ENCODE assay signal across 7 cellular contexts in the genomic region with DNA sequence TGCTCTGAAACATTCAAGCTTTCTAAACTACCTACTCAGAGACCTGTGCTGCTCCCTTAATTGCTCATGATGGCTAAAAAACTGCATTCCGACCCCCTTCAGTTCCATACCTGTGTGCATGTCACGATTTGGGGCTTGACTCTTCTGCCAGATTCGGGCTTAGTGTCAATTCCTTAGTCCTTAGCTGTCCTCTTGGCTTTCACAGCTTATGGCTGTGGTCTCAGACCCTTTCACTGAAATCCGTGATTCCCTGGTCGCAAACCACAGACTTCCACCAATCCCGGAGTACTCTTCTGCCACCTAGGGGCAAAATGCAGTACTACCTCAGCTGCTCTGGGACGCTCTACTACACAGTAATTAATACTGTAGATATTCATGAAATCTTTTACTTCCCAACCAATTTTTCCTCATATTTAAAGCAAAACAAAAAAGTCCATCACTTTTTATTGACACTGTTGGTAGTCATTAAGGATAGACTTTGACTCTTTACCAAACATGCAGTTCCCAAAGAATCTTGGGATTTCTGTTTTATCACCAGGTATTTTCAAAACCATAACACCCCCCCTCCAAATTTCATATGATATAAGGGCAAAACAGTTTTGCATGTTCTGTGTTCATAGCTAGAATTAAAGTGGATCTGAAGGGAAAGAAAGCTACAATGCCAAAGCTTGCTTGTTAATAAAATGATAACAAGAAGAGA.
DNase-seq lines count a peak whose midpoint lies in the region; ATAC-seq, FAIRE-seq and TF ChIP-seq lines count a peak whose summit lies in the region.

No MANE protein-coding gene starts in this region.

- H3K9me3 ChIP-seq in HUES48 (ENCODE audit: control insufficient read depth, insufficient read depth, low read length) (no peaks in the 10 kb centered on the region), RWPE2 (ENCODE audit: severe bottlenecking) (no peaks in the 10 kb centered on the region), smooth muscle cell (replicated peaks; ENCODE audit: low read depth) (no peaks in the 10 kb centered on the region)

- H3K4me1 ChIP-seq in HUES48 (ENCODE audit: control insufficient read depth, insufficient read depth, low read length), result peaks cover 11% of the 10 kb centered on the region; the same call in 1 of the 2 replicates
- no peaks in the 10 kb centered on the region for H3K4me1 ChIP-seq in RWPE2 (ENCODE audit: insufficient read depth, poor library complexity, severe bottlenecking)
- H3K4me1 ChIP-seq in smooth muscle cell (ENCODE audit: low read depth), result no peaks in the 10 kb centered on the region

- WGBS in smooth muscle cell (ENCODE audit: low lambda C conversion rate), result 11% methylated on average over 7 of the region's 7 CpGs

- FAIRE-seq in G401.6 (lab: Jason Lieb, UNC), result peak; percentile 51

- no peaks in the 10 kb centered on the region for H3F3A ChIP-seq in smooth muscle cell (ENCODE audit: low read depth)

- H4K20me1 ChIP-seq in smooth muscle cell (ENCODE audit: low read depth), result no peaks in the 10 kb centered on the region

- TF ChIP-seq CTCF in RWPE2 (IDR thresholded peaks at IDR 0.05; ENCODE audit: poor library complexity, severe bottlenecking), result peak; percentile 98
- TF ChIP-seq CTCF in smooth muscle cell (IDR thresholded peaks at IDR 0.05; ENCODE audit: borderline replicate concordance, insufficient read depth, poor library complexity, severe bottlenecking), result peak; percentile 91

- H3K79me2 ChIP-seq in smooth muscle cell (ENCODE audit: low read depth), result no peaks in the 10 kb centered on the region

- H3K9ac ChIP-seq in HUES48 (ENCODE audit: low read depth, low read length) (no peak overlapping the region), smooth muscle cell (ENCODE audit: low read depth) (no peak overlapping the region)

- H2AFZ ChIP-seq in smooth muscle cell (ENCODE audit: low read depth), result peak overlapping the region; percentile 33

- ATAC-seq in GM21423 (IDR thresholded peaks at IDR 0.05; ENCODE audit: unreplicated experiment) (peak; percentile 61), RWPE2 (ENCODE audit: low read depth) (peak; percentile 76)

- H3K4me3 ChIP-seq in HUES48 (ENCODE audit: low read depth, low read length), result peak overlapping the region; percentile 29; the same call in 1 of the 2 replicates
- H3K4me3 ChIP-seq in RWPE2 (ENCODE audit: severe bottlenecking), result no peak overlapping the region
- peak overlapping the region; percentile 27 for H3K4me3 ChIP-seq in smooth muscle cell

- H3K27ac ChIP-seq in HUES48 (ENCODE audit: low read depth, low read length), result peak overlapping the region; percentile 21
- H3K27ac ChIP-seq in RWPE2 (ENCODE audit: poor library complexity, severe bottlenecking), result no peak overlapping the region
- no peak overlapping the region for H3K27ac ChIP-seq in smooth muscle cell (ENCODE audit: low read depth)

- no peak for DNase-seq in RWPE2 (ENCODE audit: low spot score)
- peak; percentile 84 for DNase-seq in astrocyte of the hippocampus (ENCODE audit: low read depth, low spot score)
- peak; percentile 75 for DNase-seq in iPS DF 4.7 (ENCODE audit: extremely low read depth, low spot score)
- DNase-seq in smooth muscle cell (lab: John Stamatoyannopoulos, UW; ENCODE audit: unreplicated experiment), result peak; percentile 28

- H3K27me3 ChIP-seq in HUES48 (ENCODE audit: control insufficient read depth, insufficient read depth, low read length), result no peaks in the 10 kb centered on the region
- peaks cover 6% of the 10 kb centered on the region for H3K27me3 ChIP-seq in RWPE2 (ENCODE audit: insufficient read depth, poor library complexity, severe bottlenecking)
- no peaks in the 10 kb centered on the region for H3K27me3 ChIP-seq in smooth muscle cell (ENCODE audit: low read depth)

- peak overlapping the region; percentile 73 for H3K4me2 ChIP-seq in smooth muscle cell

- H3K36me3 ChIP-seq in HUES48 (ENCODE audit: control insufficient read depth, insufficient read depth, low read length) (no peaks in the 10 kb centered on the region), RWPE2 (ENCODE audit: low read depth) (no peaks in the 10 kb centered on the region), smooth muscle cell (ENCODE audit: low read depth) (no peaks in the 10 kb centered on the region)
